Comparison of ENCODE assay signal across 11 cellular contexts in the genomic region with DNA sequence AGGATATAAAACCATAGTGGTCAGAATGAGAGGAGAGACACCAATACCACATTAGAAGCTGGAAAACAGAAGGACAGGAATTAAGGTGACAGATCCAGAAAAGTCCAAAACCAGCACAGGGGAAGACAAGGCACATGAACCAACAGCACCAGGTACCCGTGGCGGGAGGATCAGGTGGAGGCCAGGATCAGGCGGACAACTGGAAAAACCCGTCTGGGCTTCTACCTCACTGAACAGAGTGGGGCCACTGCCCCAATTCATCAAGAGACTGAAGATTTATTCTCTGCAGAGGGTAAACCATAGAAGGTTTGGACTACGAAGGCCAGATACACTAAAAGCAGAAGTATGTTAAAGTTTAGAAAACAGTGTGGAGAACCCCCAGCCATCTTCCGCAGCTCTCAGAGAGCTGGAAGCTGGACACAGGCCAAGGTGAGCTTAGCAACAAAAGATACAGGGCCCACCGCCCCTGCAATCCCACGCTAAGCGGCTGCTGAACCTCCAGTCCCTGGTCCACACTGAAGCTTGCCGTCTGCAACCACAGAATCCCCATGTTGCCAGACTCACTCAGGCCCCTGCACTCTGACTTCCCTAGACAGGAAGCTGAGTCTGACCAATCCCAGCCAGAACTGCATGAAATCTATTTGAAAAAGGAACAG. TPM values are rescaled to one million over a fixed set of nuclear protein-coding genes. Genes with fewer than 3 reads are reported as not detected.
DNase-seq lines count a peak whose midpoint lies in the region; FAIRE-seq and TF ChIP-seq lines count a peak whose summit lies in the region.
"Had no signal": no experiment of that assay in that cellular context is flagged by ENCODE, and none has a peak within 500 bp of the region (broad histone marks: within the 10 kb centered on the region; RNA-seq: fewer than 3 reads in every experiment).

No MANE protein-coding gene starts in this region.

- H3K9me3 ChIP-seq in right atrium auricular region, result no peaks in the 10 kb centered on the region
- H3K9me3 ChIP-seq: testis had no signal

- TF ChIP-seq CTCF in right atrium auricular region (IDR thresholded peaks at IDR 0.05) (no peak), dorsolateral prefrontal cortex (IDR thresholded peaks at IDR 0.05 in 54 of 56, conservative IDR thresholded peaks at IDR 0.05 in 2 of 56; ENCODE audit: low read depth in 1 of 56, partially characterized antibody in 56 of 56) (no peak)

- intact Hi-C loops in cardiac septum (cut with DNase I), result no loop called here
- intact Hi-C loops in dorsolateral prefrontal cortex (cut with DNase I), result no loop called here

- no peak for FAIRE-seq in RCC 7860 (lab: Jason Lieb, UNC)
- FAIRE-seq: colon had no signal

- H3K4me3 ChIP-seq in right atrium auricular region, result no peak overlapping the region
- peak overlapping the region in 1 of 59 donors; percentile 5 for H3K4me3 ChIP-seq in dorsolateral prefrontal cortex
- H3K4me3 ChIP-seq: BLaER1, testis had no signal

- no peaks in the 10 kb centered on the region for H3K36me3 ChIP-seq in right atrium auricular region

- H3K27ac ChIP-seq in right atrium auricular region (no peak overlapping the region), dorsolateral prefrontal cortex (peak overlapping the region in 27 of 59 donors; percentile 3 to 66 (median 33))
- H3K27ac ChIP-seq: BLaER1, testis had no signal

- H3K27me3 ChIP-seq in right atrium auricular region (no peaks in the 10 kb centered on the region), dorsolateral prefrontal cortex (no peaks in the 10 kb centered on the region)
- H3K27me3 ChIP-seq: BLaER1, testis had no signal

- peaks cover 0 to 13% of the 10 kb centered on the region in 2 donors for H3K4me1 ChIP-seq in right atrium auricular region
- H3K4me1 ChIP-seq: BLaER1, testis had no signal

- DNase-seq in cardiac septum (ENCODE audit: low spot score) (peak; percentile 50), right atrium auricular region (ENCODE audit: low spot score) (no peak), RCC 7860 (ENCODE audit: low spot score) (peak; percentile 57), hepatic stellate cell (ENCODE audit: low spot score) (peak; percentile 46), dorsolateral prefrontal cortex (no peak), NCI-H2029 (lab: John Stamatoyannopoulos, UW) (no peak)
- DNase-seq in activated CD4-positive, alpha-beta T cell treated with anti-CD3 and anti-CD28 coated beads, Interleukin-2, amount 50 U/mL, for 1 hour, result no peak
- no peak for DNase-seq in activated CD8-positive, alpha-beta memory T cell treated with anti-CD3 and anti-CD28 coated beads, Interleukin-2, amount 50 U/mL, for 48 hours
- DNase-seq: testis had no signal

RNA-seq across cellular contexts. Expression of a gene that starts 29.9 kb away (rescaled TPM):
- total RNA-seq in cardiac septum (35.8 TPM), right atrium auricular region (10 to 100 TPM; 20.7 to 40.6 TPM), dorsolateral prefrontal cortex (100 to 1,000 TPM in 95 of 120 experiments, 10 to 100 TPM in 25; 79.8 to 142 (median 109) TPM)

RNA-seq across cellular contexts. Expression of a gene that starts 46.7 kb away (rescaled TPM):
- 0.43 TPM for total RNA-seq in cardiac septum
- total RNA-seq in right atrium auricular region, result under 1 TPM; 0.33 to 0.35 TPM
- 1 to 10 TPM; 1.5 to 7.8 (median 3.0) TPM for total RNA-seq in dorsolateral prefrontal cortex

Comparison
In these comparisons a context has a peak if more than half of its experiments do, and no peak if none do; other contexts are left out.
1. DNase-seq: peak in cardiac septum (single experiment), RCC 7860 (single experiment) and hepatic stellate cell (single experiment); none in right atrium auricular region (single experiment), dorsolateral prefrontal cortex (0 of 10), activated CD4-positive, alpha-beta T cell treated with anti-CD3 and anti-CD28 coated beads, Interleukin-2, amount 50 U/mL, for 1 hour (single experiment), NCI-H2029 (single experiment) and activated CD8-positive, alpha-beta memory T cell treated with anti-CD3 and anti-CD28 coated beads, Interleukin-2, amount 50 U/mL, for 48 hours (single experiment).